2 cellular contexts compared by ENCODE assay signal in genomic region chr6:90284745-90285481, GRCh38.
TF ChIP-seq lines count a peak whose summit lies in the region.

No MANE protein-coding gene starts in this region.

TF ChIP-seq in K562, 482 proteins besides CTCF, POLR2A, EP300 and RAD21 (continues in another document):
- TF ChIP-seq PRPF4 (IDR thresholded peaks at IDR 0.05; ENCODE audit: insufficient read depth, low read depth, low read length, poor library complexity, severe bottlenecking) (no peak), SRSF3 (IDR thresholded peaks at IDR 0.05; ENCODE audit: insufficient read depth, low read length) (no peak), ATF3 (IDR thresholded peaks at IDR 0.05) (peak; percentile 64), ATF3 (CRISPR knock-in tag; conservative IDR thresholded peaks at IDR 0.05) (no peak), NFYB (IDR thresholded peaks at IDR 0.05; ENCODE audit: extremely low read depth, insufficient read length) (no peak), STAT5B (CRISPR knock-in tag; IDR thresholded peaks at IDR 0.05) (no peak), TAF7 (tag; IDR thresholded peaks at IDR 0.05) (no peak), ZMIZ1 (IDR thresholded peaks at IDR 0.05; ENCODE audit: low read depth in 2 of 2, low read length in 2 of 2) (no peak), RREB1 (CRISPR knock-in tag; IDR thresholded peaks at IDR 0.05) (no peak), PRMT5 (CRISPR knock-in tag; IDR thresholded peaks at IDR 0.05) (no peak), ZBTB2 (IDR thresholded peaks at IDR 0.05) (no peak), OTX1 (CRISPR knock-in tag; IDR thresholded peaks at IDR 0.05) (no peak), SETDB1 (IDR thresholded peaks at IDR 0.05; ENCODE audit: low read length) (no peak)

TF ChIP-seq in HepG2, 621 proteins besides CTCF, POLR2A, EP300 and RAD21:
- TF ChIP-seq AKNA (CRISPR knock-in tag; IDR thresholded peaks at IDR 0.05; ENCODE audit: borderline replicate concordance) = no peak
- TF ChIP-seq SALL2 (CRISPR knock-in tag; IDR thresholded peaks at IDR 0.05) = no peak
- TF ChIP-seq NFE2L2 (IDR thresholded peaks at IDR 0.05; ENCODE audit: low read length) = peak; percentile 21; the same call in 1 of the 2 replicates
